Comparison of ENCODE assay signal across 8 cellular contexts in genomic region chr10:98414578-98414931, GRCh38. TPM values are rescaled to one million over a fixed set of nuclear protein-coding genes. Genes with fewer than 3 reads are reported as not detected.
A peak's percentile ranks its signal among the peaks of the same experiment; 100 is the strongest.
DNase-seq lines count a peak whose midpoint lies in the region; ATAC-seq and TF ChIP-seq lines count a peak whose summit lies in the region.

No MANE protein-coding gene starts in this region.

- no peaks in the 10 kb centered on the region for H3K9me3 Mint-ChIP-seq in natural killer cell treated with Interleukin-12 subunit alpha and Interleukin-12 subunit beta and Interleukin-15 and Interleukin-18, amount 100 ng/mL, for 72 hours

- H3K9me2 ChIP-seq in Loucy (replicated peaks; ENCODE audit: low read depth, low read length), result no peaks in the 10 kb centered on the region

- H3K4me3 Mint-ChIP-seq in natural killer cell treated with Interleukin-12 subunit alpha and Interleukin-12 subunit beta and Interleukin-15 and Interleukin-18, amount 100 ng/mL, for 72 hours, result peak overlapping the region; percentile 81

- H2AFZ ChIP-seq in Loucy (ENCODE audit: low read length), result peak overlapping the region; percentile 80

- peak overlapping the region; percentile 98 for H3K4me2 ChIP-seq in Loucy (ENCODE audit: low read depth, low read length, poor library complexity, severe bottlenecking)

- DNase-seq in BJ (ENCODE audit: low read depth), result no peak
- DNase-seq in effector memory CD4-positive, alpha-beta T cell, result no peak
- DNase-seq in natural killer cell treated with Interleukin-12 subunit alpha and Interleukin-12 subunit beta and Interleukin-15 and Interleukin-18, amount 100 ng/mL, for 72 hours (ENCODE audit: low spot score), result no peak
- DNase-seq in activated gamma-delta T cell (lab: John Stamatoyannopoulos, UW), result no peak
- DNase-seq in NCI-H345 (lab: John Stamatoyannopoulos, UW), result no peak
- no peak for DNase-seq in COLO668 (lab: John Stamatoyannopoulos, UW; ENCODE audit: unreplicated experiment)
- DNase-seq in EL, result no peak

- H3K36me3 Mint-ChIP-seq in natural killer cell treated with Interleukin-12 subunit alpha and Interleukin-12 subunit beta and Interleukin-15 and Interleukin-18, amount 100 ng/mL, for 72 hours, result no peaks in the 10 kb centered on the region

- POLR2A ChIA-PET in BJ (lab: Charles Lee), result interaction anchor here (1.0 kb wide), 1 partner anchor 12 kb away, joined by 3 read pairs; no protein-coding TSS in a partner anchor

- peak overlapping the region; percentile 87 for H3K9ac ChIP-seq in Loucy (ENCODE audit: low read depth, low read length, poor library complexity, severe bottlenecking)

- peak overlapping the region; percentile 61 for H3K4me3 ChIP-seq in BJ (ENCODE audit: low read depth, low read length)
- H3K4me3 ChIP-seq in Loucy (ENCODE audit: low read length, poor library complexity, severe bottlenecking), result peak overlapping the region; percentile 86
- H3K4me3 ChIP-seq in effector memory CD4-positive, alpha-beta T cell (ENCODE audit: insufficient read depth, low read depth, low read length, poor library complexity, severe bottlenecking), result peak overlapping the region; percentile 58

- H3K9me3 ChIP-seq in Loucy (ENCODE audit: insufficient read depth, low read depth, low read length), result no peaks in the 10 kb centered on the region
- no peaks in the 10 kb centered on the region for H3K9me3 ChIP-seq in effector memory CD4-positive, alpha-beta T cell (ENCODE audit: control insufficient read depth, low read length)

- H3K36me3 ChIP-seq in BJ (ENCODE audit: control insufficient read depth, insufficient read depth, low read length) (peaks cover 11% of the 10 kb centered on the region), Loucy (ENCODE audit: insufficient read depth, low read length) (peaks cover 2% of the 10 kb centered on the region; the same call in 1 of the 2 replicates)
- H3K36me3 ChIP-seq in effector memory CD4-positive, alpha-beta T cell (ENCODE audit: control insufficient read depth, insufficient read depth, low read length), result peaks cover 29% of the 10 kb centered on the region

- TF ChIP-seq CTCF in BJ (IDR thresholded peaks at IDR 0.05; ENCODE audit: insufficient read depth, low read depth, low read length) (no peak), Loucy (conservative IDR thresholded peaks at IDR 0.05; ENCODE audit: low read length) (no peak)

- H3K4me1 ChIP-seq in Loucy (ENCODE audit: insufficient read depth, low read length, poor library complexity, severe bottlenecking), result peaks cover 11% of the 10 kb centered on the region
- H3K4me1 ChIP-seq in effector memory CD4-positive, alpha-beta T cell (ENCODE audit: control insufficient read depth, insufficient read depth, low read length, poor library complexity, severe bottlenecking), result no peaks in the 10 kb centered on the region

- peaks cover 11% of the 10 kb centered on the region for H3K79me2 ChIP-seq in Loucy (ENCODE audit: insufficient read depth, low read length)

- CTCF ChIA-PET in BJ (lab: Yijun Ruan, JAX), result interaction anchor here (0.9 to 7.2 kb wide), 5 partner anchors 10 to 105 kb away, joined by 3 to 44 read pairs (median 7); no protein-coding TSS in a partner anchor

- H3F3A ChIP-seq in Loucy (ENCODE audit: low read depth), result no peaks in the 10 kb centered on the region

- no peaks in the 10 kb centered on the region for H3K27me3 Mint-ChIP-seq in natural killer cell treated with Interleukin-12 subunit alpha and Interleukin-12 subunit beta and Interleukin-15 and Interleukin-18, amount 100 ng/mL, for 72 hours

- ATAC-seq in natural killer cell treated with Interleukin-12 subunit alpha and Interleukin-12 subunit beta and Interleukin-15 and Interleukin-18, amount 100 ng/mL, for 72 hours, result no peak

- peak overlapping the region; percentile 53 for H3K27ac ChIP-seq in effector memory CD4-positive, alpha-beta T cell (ENCODE audit: insufficient read depth, low read length, poor library complexity, severe bottlenecking)

- H3K4me1 Mint-ChIP-seq in natural killer cell treated with Interleukin-12 subunit alpha and Interleukin-12 subunit beta and Interleukin-15 and Interleukin-18, amount 100 ng/mL, for 72 hours (ENCODE audit: low read depth in 2 of 2), result peaks cover 11 to 12% of the 10 kb centered on the region in 2 donors

- H4K20me1 ChIP-seq in Loucy (ENCODE audit: insufficient read depth, low read length, poor library complexity, severe bottlenecking), result no peaks in the 10 kb centered on the region

- H3K27me3 ChIP-seq in BJ (ENCODE audit: control insufficient read depth, insufficient read depth, low read length), result no peaks in the 10 kb centered on the region
- no peaks in the 10 kb centered on the region for H3K27me3 ChIP-seq in Loucy (ENCODE audit: insufficient read depth, low read length, poor library complexity, severe bottlenecking)
- no peaks in the 10 kb centered on the region for H3K27me3 ChIP-seq in effector memory CD4-positive, alpha-beta T cell (replicated peaks; ENCODE audit: control insufficient read depth, insufficient read depth, low read length, poor library complexity, severe bottlenecking)

- peak overlapping the region; percentile 70 to 83 for H3K27ac Mint-ChIP-seq in natural killer cell treated with Interleukin-12 subunit alpha and Interleukin-12 subunit beta and Interleukin-15 and Interleukin-18, amount 100 ng/mL, for 72 hours

RNA-seq across cellular contexts. Expression of gene PYROXD2, which starts 0.4 kb away (rescaled TPM):
- 13.9 and 23.1 TPM in 2 replicates for polyA plus RNA-seq in BJ (2011; rRNA removed)
- 9.6 and 14.6 TPM in 2 replicates for polyA minus RNA-seq in BJ (2011; rRNA and poly(A)+ RNA removed)
- 1 to 10 TPM; 6.1 to 7.2 TPM for total RNA-seq in natural killer cell treated with Interleukin-12 subunit alpha and Interleukin-12 subunit beta and Interleukin-15 and Interleukin-18, amount 100 ng/mL, for 72 hours

RNA-seq across cellular contexts. Expression of gene HPS1, which starts 32.2 kb away (rescaled TPM):
- polyA plus RNA-seq in BJ (2011; rRNA removed), result 45.8 and 88.8 TPM in 2 replicates
- polyA minus RNA-seq in BJ (2011; rRNA and poly(A)+ RNA removed), result 39.3 and 51.3 TPM in 2 replicates
- total RNA-seq in natural killer cell treated with Interleukin-12 subunit alpha and Interleukin-12 subunit beta and Interleukin-15 and Interleukin-18, amount 100 ng/mL, for 72 hours, result 100 to 1,000 TPM in 1 of 2 donors, 10 to 100 TPM in 1; 78.8 to 124 TPM
